13 cellular contexts compared by ENCODE assay signal in genomic region chr12:7433276-7433822, GRCh38. TPM values are rescaled to one million over a fixed set of nuclear protein-coding genes. Genes with fewer than 3 reads are reported as not detected.
DNase-seq lines count a peak whose midpoint lies in the region; ATAC-seq, FAIRE-seq and TF ChIP-seq lines count a peak whose summit lies in the region.
"Had no signal": no experiment of that assay in that cellular context is flagged by ENCODE, and none has a peak within 500 bp of the region (broad histone marks: within the 10 kb centered on the region; RNA-seq: fewer than 3 reads in every experiment).

No MANE protein-coding gene starts in this region.

- H3K27ac ChIP-seq in keratinocyte (ENCODE audit: control insufficient read depth, insufficient read depth, low read length) (peak overlapping the region; percentile 23), OCI-LY7 (ENCODE audit: low read depth, low read length, poor library complexity, severe bottlenecking) (no peak overlapping the region)
- H3K27ac ChIP-seq: neutrophil had no signal

- CTCF ChIA-PET in OCI-LY7 (lab: Charles Lee; ENCODE audit: unreplicated experiment): interaction anchor here (0.6 kb wide), 1 partner anchor 744 kb away, joined by 18 read pairs; the partner anchor contains the start of gene ZNF384

- dilution Hi-C loops in keratinocyte (cut with MboI; ENCODE audit: extremely low pct_ligation_motif_present, low sequenced_read_pairs): no loop called here

- no peaks in the 10 kb centered on the region for H3K9me2 ChIP-seq in OCI-LY7 (ENCODE audit: insufficient read depth, low read length)

- intact Hi-C loops in OCI-LY7 (cut with micrococcal nuclease; ENCODE audit: unreplicated experiment): no loop called here

- H2AFZ ChIP-seq in keratinocyte (ENCODE audit: control insufficient read depth, low read length) (peak overlapping the region; percentile 97), OCI-LY7 (ENCODE audit: low read length) (no peak overlapping the region)

- TF ChIP-seq CTCF in astrocyte of the cerebellum (IDR thresholded peaks at IDR 0.05; ENCODE audit: low read depth, low read length, missing control alignments) (no peak), keratinocyte (optimal IDR thresholded peaks at IDR 0.05 in 1 of 3, IDR thresholded peaks at IDR 0.05 in 1 of 3, conservative IDR thresholded peaks at IDR 0.05 in 1 of 3; ENCODE audit: extremely low read depth in 1 of 3, insufficient read depth in 2 of 3, low read length in 3 of 3) (no peak), OCI-LY7 (conservative IDR thresholded peaks at IDR 0.05; ENCODE audit: low read length) (no peak)

- H3K4me1 ChIP-seq in keratinocyte (ENCODE audit: control insufficient read depth, extremely low read depth, insufficient read depth, low read length) (peaks cover 13% of the 10 kb centered on the region), OCI-LY7 (ENCODE audit: insufficient read depth, low read length, poor library complexity, severe bottlenecking) (no peaks in the 10 kb centered on the region)

- no peaks in the 10 kb centered on the region for H3K9me1 ChIP-seq in keratinocyte (ENCODE audit: control insufficient read depth, extremely low read depth, insufficient read depth, low read length)

- no peak for ATAC-seq in GM19328 (IDR thresholded peaks at IDR 0.05; ENCODE audit: unreplicated experiment)

- peak; percentile 65 for DNase-seq in AG08396 (ENCODE audit: low spot score)
- peak; percentile 88 for DNase-seq in HT1080 (ENCODE audit: low read depth)
- DNase-seq in astrocyte of the cerebellum (ENCODE audit: low read depth): peak; percentile 24
- peak; percentile 7 for DNase-seq in keratinocyte (ENCODE audit: low read depth, low spot score)
- no peak for DNase-seq in stimulated activated CD4-positive, alpha-beta T cell treated with anti-CD3 and anti-CD28 coated beads, Interleukin-2, amount 100 ng/mL, for 48 hours
- no peak for DNase-seq in NCI-H2171 (lab: John Stamatoyannopoulos, UW)
- DNase-seq in OCI-LY7 (ENCODE audit: low spot score): no peak
- DNase-seq: CD4-positive, alpha-beta T cell; MV-4-11; NCI-H345; stimulated activated CD4-positive, alpha-beta T cell treated with anti-CD3 and anti-CD28 coated beads, Interleukin-15, amount 100 ng/mL, for 24 hours had no signal

- BruUV-seq in OCI-LY7 (replicated peaks; lab: Mats Ljungman, UMichigan): no TSS peak

- H3K4me2 ChIP-seq in keratinocyte (ENCODE audit: control insufficient read depth, extremely low read depth, insufficient read depth, low read depth, low read length) (peak overlapping the region; percentile 63), OCI-LY7 (ENCODE audit: low read length) (no peak overlapping the region)

- H3K9me3 ChIP-seq in keratinocyte (ENCODE audit: control insufficient read depth, low read depth, low read length): no peaks in the 10 kb centered on the region
- H3K9me3 ChIP-seq in OCI-LY7 (ENCODE audit: low read length): no peaks in the 10 kb centered on the region
- H3K9me3 ChIP-seq: neutrophil had no signal

- in situ Hi-C loops in astrocyte of the cerebellum (cut with HindIII; ENCODE audit: low sequenced_read_pairs): no loop called here

- no peak overlapping the region for H3K9ac ChIP-seq in keratinocyte (ENCODE audit: control insufficient read depth, extremely low read depth, insufficient read depth, low read length)

- POLR2A ChIA-PET in OCI-LY7 (lab: Charles Lee): no interaction called here

- H3K4me3 ChIP-seq in astrocyte of the cerebellum (ENCODE audit: low read depth, low read length) (no peak overlapping the region), keratinocyte (ENCODE audit: control insufficient read depth in 2 of 3, extremely low read depth in 1 of 3, insufficient read depth in 2 of 3, low read depth in 1 of 3, low read length in 3 of 3) (peak overlapping the region in 2 of 3 experiments; percentile 2 to 43), OCI-LY7 (ENCODE audit: low read depth, low read length, poor library complexity, severe bottlenecking) (no peak overlapping the region)

- H4K20me1 ChIP-seq in keratinocyte (ENCODE audit: control insufficient read depth, extremely low read depth, insufficient read depth, low read length) (no peaks in the 10 kb centered on the region), OCI-LY7 (ENCODE audit: insufficient read depth, low read length) (no peaks in the 10 kb centered on the region)

- FAIRE-seq in keratinocyte (lab: Jason Lieb, UNC): peak; percentile 97

- H3K27me3 ChIP-seq in keratinocyte (ENCODE audit: control insufficient read depth, extremely low read depth, insufficient read depth, low read length): no peaks in the 10 kb centered on the region

- H3K36me3 ChIP-seq in keratinocyte (ENCODE audit: control insufficient read depth in 2 of 2, extremely low read depth in 1 of 2, insufficient read depth in 2 of 2, low read length in 2 of 2): no peaks in the 10 kb centered on the region
- H3K36me3 ChIP-seq in OCI-LY7 (ENCODE audit: insufficient read depth, low read length): no peaks in the 10 kb centered on the region
- H3K36me3 ChIP-seq: neutrophil had no signal

- H3K79me2 ChIP-seq in keratinocyte (ENCODE audit: control insufficient read depth, insufficient read depth, low read length): no peaks in the 10 kb centered on the region
- no peaks in the 10 kb centered on the region for H3K79me2 ChIP-seq in OCI-LY7 (ENCODE audit: insufficient read depth, low read depth, low read length)

RNA-seq across cellular contexts. Expression of gene CD163L1, which starts 10.6 kb away (rescaled TPM):
- 3.0 and 6.0 TPM in 2 replicates for total RNA-seq in HT1080 (2014; rRNA removed; shearing (Covaris generic))
- polyA plus RNA-seq in HT1080 (2015; cell fraction: cytosol; rRNA removed): 1.5 and 2.1 TPM in 2 replicates
- 2.7 and 3.9 TPM in 2 replicates for polyA plus RNA-seq in HT1080 (2015; cell fraction: nucleus; rRNA removed)
- polyA plus RNA-seq in keratinocyte: 0.30 to 0.62 TPM (median 0.35 TPM) in 3 replicates
- 0.20 TPM for polyA plus RNA-seq in keratinocyte (2011; ENCODE audit: low read depth)
- 0.41 and 0.71 TPM in 2 replicates for polyA plus RNA-seq in keratinocyte (2011; cell fraction: cytosol; rRNA removed)
- polyA plus RNA-seq in keratinocyte (2011; cell fraction: nucleus; rRNA removed): 2.3 and 2.7 TPM in 2 replicates
- 0.37 and 1.2 TPM in 2 replicates for polyA plus RNA-seq in keratinocyte (2012; ENCODE audit: low replicate concordance)
- 0.13 to 2.2 TPM (median 0.66 TPM) in 3 replicates for polyA minus RNA-seq in keratinocyte
- not detected for polyA minus RNA-seq in keratinocyte (2011; cell fraction: cytosol; rRNA and poly(A)+ RNA removed)
- polyA minus RNA-seq in keratinocyte (2011; cell fraction: nucleus; rRNA and poly(A)+ RNA removed): 0.32 and 1.3 TPM in 2 replicates
- total RNA-seq in OCI-LY7 (2014; rRNA removed; shearing (Covaris generic)): not detected in 2 replicates
- total RNA-seq in OCI-LY7 (2022): not detected in 2 replicates
- total RNA-seq: CD4-positive, alpha-beta T cell had no signal

Comparison
In these comparisons a context has a peak if more than half of its experiments do, and no peak if none do; other contexts are left out.
1. DNase-seq: peak in AG08396 (single experiment), HT1080 (single experiment), astrocyte of the cerebellum (single experiment) and keratinocyte (single experiment); none in stimulated activated CD4-positive, alpha-beta T cell treated with anti-CD3 and anti-CD28 coated beads, Interleukin-2, amount 100 ng/mL, for 48 hours (0 of 2), NCI-H2171 (single experiment) and OCI-LY7 (single experiment).
2. H3K4me3 ChIP-seq: peak in keratinocyte (2 of 3); none in astrocyte of the cerebellum (single experiment) and OCI-LY7 (single experiment).